In genomic region chr10:49624629-49625028, GRCh38 we compare ENCODE assay signal across 1 cellular context.
TF ChIP-seq lines count a peak whose summit lies in the region.

No MANE protein-coding gene starts in this region.

TF ChIP-seq in IMR-90, 13 proteins besides CTCF, POLR2A, EP300 and RAD21:
- TF ChIP-seq SMC3 (IDR thresholded peaks at IDR 0.05; ENCODE audit: low read depth, low read length), result no peak
- TF ChIP-seq USF2 (IDR thresholded peaks at IDR 0.05; ENCODE audit: low read depth, low read length), result no peak
- TF ChIP-seq RFX5 (IDR thresholded peaks at IDR 0.05; ENCODE audit: low read depth, low read length), result no peak
- TF ChIP-seq BHLHE40 (IDR thresholded peaks at IDR 0.05; ENCODE audit: low read depth, low read length), result no peak
- TF ChIP-seq MAZ (IDR thresholded peaks at IDR 0.05; ENCODE audit: borderline replicate concordance, low read depth, low read length), result no peak
- TF ChIP-seq FOS (IDR thresholded peaks at IDR 0.05; ENCODE audit: low read depth, low read length), result no peak
- TF ChIP-seq MAFK (IDR thresholded peaks at IDR 0.05; ENCODE audit: low read depth, low read length), result no peak
- no peak for TF ChIP-seq CHD1 (IDR thresholded peaks at IDR 0.05; ENCODE audit: low read depth, low read length)
- no peak for TF ChIP-seq NFE2L2 (IDR thresholded peaks at IDR 0.05; ENCODE audit: low read depth, low read length)
- no peak for TF ChIP-seq RCOR1 (IDR thresholded peaks at IDR 0.05; ENCODE audit: insufficient replicate concordance, low read length)
- TF ChIP-seq MXI1 (IDR thresholded peaks at IDR 0.05; ENCODE audit: borderline replicate concordance, low read depth, low read length), result no peak
- no peak for TF ChIP-seq ELK1 (IDR thresholded peaks at IDR 0.05; ENCODE audit: borderline replicate concordance, low read depth, low read length)
- TF ChIP-seq CEBPB (IDR thresholded peaks at IDR 0.05; ENCODE audit: low read depth, low read length), result no peak
